9 cellular contexts compared by ENCODE assay signal in the genomic region with DNA sequence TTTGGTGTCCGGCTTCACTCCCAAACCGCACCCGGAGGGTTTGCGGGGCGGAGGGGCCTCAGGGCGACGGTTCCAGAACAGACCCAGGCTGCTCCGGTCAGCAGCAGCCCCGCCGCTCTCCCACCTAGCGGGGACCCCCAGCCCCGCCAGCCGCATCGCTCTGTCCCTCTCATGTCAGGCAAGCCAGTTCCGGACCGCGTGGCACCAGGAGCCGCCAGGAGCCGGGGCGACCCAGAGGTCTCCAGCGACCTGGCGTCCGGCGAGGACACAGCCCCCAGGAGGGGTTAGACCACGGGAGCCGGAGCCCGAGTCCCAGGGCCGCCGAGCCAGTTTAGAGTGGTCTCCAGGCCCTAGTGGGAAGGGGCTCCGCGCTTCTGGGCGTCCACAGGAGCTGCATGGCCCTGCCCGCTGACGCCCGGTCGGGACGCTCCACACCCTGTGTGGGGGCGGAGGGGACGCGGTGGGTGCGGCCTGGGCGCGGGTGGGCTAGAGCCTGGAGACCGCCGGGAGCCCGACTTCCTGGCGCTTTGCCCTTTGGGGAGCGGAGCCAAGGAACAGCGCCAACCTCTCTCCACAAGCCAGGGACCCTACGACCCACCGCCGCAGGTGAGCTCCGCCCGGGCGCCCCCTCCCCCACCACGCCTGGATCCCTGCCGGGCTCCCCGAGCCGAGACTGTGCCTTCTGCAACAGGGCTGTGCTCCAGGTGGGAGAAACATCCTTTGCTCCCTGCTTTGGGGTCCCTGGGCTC. TPM values are rescaled to one million over a fixed set of nuclear protein-coding genes. Genes with fewer than 3 reads are reported as not detected.
DNase-seq lines count a peak whose midpoint lies in the region; ATAC-seq and TF ChIP-seq lines count a peak whose summit lies in the region.
"Had no signal": no experiment of that assay in that cellular context is flagged by ENCODE, and none has a peak within 500 bp of the region (broad histone marks: within the 10 kb centered on the region; RNA-seq: fewer than 3 reads in every experiment).

No MANE protein-coding gene starts in this region.

- H3K9me3 ChIP-seq in H9 (ENCODE audit: control insufficient read depth, low read depth, low read length) = no peaks in the 10 kb centered on the region
- no peaks in the 10 kb centered on the region for H3K9me3 ChIP-seq in iPS-18a (ENCODE audit: control insufficient read depth, low read depth, low read length)

- peak overlapping the region; percentile 61 for H3K4me2 ChIP-seq in H9 (ENCODE audit: insufficient read depth, insufficient read length, low read length)

- H4K8ac ChIP-seq in H9 (replicated peaks; ENCODE audit: insufficient read length, low read depth, low read length) = no peak overlapping the region

- peaks cover 0 to 6% of the 10 kb centered on the region in 2 experiments; a peak in 2 of 4 replicates for H3K4me1 Mint-ChIP-seq in H9

- H3K79me1 ChIP-seq in H9 (ENCODE audit: insufficient read depth, low read depth, low read length, poor library complexity, severe bottlenecking) = no peaks in the 10 kb centered on the region

- in situ Hi-C loops in astrocyte of the cerebellum (cut with HindIII; ENCODE audit: low sequenced_read_pairs) (no loop called here), ACHN (cut with HindIII; ENCODE audit: low pct_ligation_motif_present, low pct_unique_long_range_greater_than_20kb, low sequenced_read_pairs) (no loop called here)

- intact Hi-C loops in sciatic nerve (cut with DNase I) = no loop called here

- no peaks in the 10 kb centered on the region for H4K20me1 ChIP-seq in H9 (ENCODE audit: control insufficient read depth, insufficient read depth, insufficient read length)

- H3K9ac ChIP-seq in H9 (ENCODE audit: extremely low read depth, insufficient read length, low read length) (no peak overlapping the region), iPS-18a (ENCODE audit: low read length) (peak overlapping the region; percentile 39)

- peak overlapping the region; percentile 70 for H3K14ac ChIP-seq in H9 (ENCODE audit: insufficient read depth, low read length)

- ATAC-seq in sciatic nerve = peak; percentile 46
- no peak for ATAC-seq in GM18517 (IDR thresholded peaks at IDR 0.05; ENCODE audit: unreplicated experiment)
- no peak for ATAC-seq in GM18861 (IDR thresholded peaks at IDR 0.05; ENCODE audit: unreplicated experiment)

- H3K4me3 ChIP-seq in astrocyte of the cerebellum (ENCODE audit: low read depth, low read length) (peak overlapping the region; percentile 45), iPS-18a (ENCODE audit: low read length) (peak overlapping the region; percentile 53)

- H3K27ac ChIP-seq in H9 (ENCODE audit: insufficient read length, low read depth, low read length) (no peak overlapping the region), iPS-18a (ENCODE audit: low read length) (no peak overlapping the region)

- no peaks in the 10 kb centered on the region for H3K79me2 ChIP-seq in H9 (ENCODE audit: insufficient read depth, low read length)

- no peak overlapping the region for H3T11ph ChIP-seq in H9 (ENCODE audit: low read length)

- H2BK20ac ChIP-seq in H9 (ENCODE audit: low read depth, low read length, poor library complexity, severe bottlenecking) = no peak overlapping the region

- peaks cover 0 to 2% (median 0%) of the 10 kb centered on the region in 3 experiments; a peak in 1 of 7 replicates for H3K36me3 Mint-ChIP-seq in H9 (ENCODE audit: insufficient read depth in 1 of 3, low read depth in 3 of 3)

- no peak overlapping the region for H2BK120ac ChIP-seq in H9 (ENCODE audit: low read depth, low read length, poor library complexity, severe bottlenecking)

- no peak overlapping the region for H4K91ac ChIP-seq in H9 (ENCODE audit: insufficient read length, low read depth, low read length)

- H4K5ac ChIP-seq in H9 (ENCODE audit: insufficient read length, low read depth, low read length) = no peak overlapping the region

- H3K36me3 ChIP-seq in iPS-18a (ENCODE audit: control insufficient read depth, low read depth, low read length) = no peaks in the 10 kb centered on the region

- peaks cover 10% of the 10 kb centered on the region for H3K23me2 ChIP-seq in H9 (ENCODE audit: insufficient read length, low read depth, low read length, poor library complexity, severe bottlenecking)

- H3K23ac ChIP-seq in H9 (ENCODE audit: insufficient read length, low read depth, low read length) = no peak overlapping the region

- no peak overlapping the region for H2BK12ac ChIP-seq in H9 (ENCODE audit: insufficient read length, low read depth, low read length)

- no peaks in the 10 kb centered on the region; the same call in 1 of the 2 replicates for H3K4me1 ChIP-seq in H9 (ENCODE audit: insufficient read depth, low read length)
- H3K4me1 ChIP-seq in iPS-18a (ENCODE audit: control insufficient read depth, low read depth, low read length) = no peaks in the 10 kb centered on the region

- no CpG with 5 or more reads among the region's 59 CpGs for whole genome bisulfite sequencing in H9 (ENCODE audit: extremely low coverage, insufficient read length, low lambda C conversion rate)

- no peak overlapping the region for H3K4ac ChIP-seq in H9 (ENCODE audit: low read depth, low read length)

- H2AFZ ChIP-seq in H9 (ENCODE audit: low read length) = no peak overlapping the region

- H2BK5ac ChIP-seq in H9 (ENCODE audit: insufficient read length, low read length) = no peak overlapping the region

- TF ChIP-seq CTCF in H9 (conservative IDR thresholded peaks at IDR 0.05) (no peak), astrocyte of the cerebellum (IDR thresholded peaks at IDR 0.05; ENCODE audit: low read depth, low read length, missing control alignments) (no peak)

- H3K9me3 Mint-ChIP-seq in H9 = no peaks in the 10 kb centered on the region
- H3K9me3 Mint-ChIP-seq: activated T-helper 1 cell treated with anti-CD3 and anti-CD28 coated beads, Interleukin-12 subunit alpha, Interleukin-12 subunit beta, Interleukin-2, Interleukin-4 antibody, amounts not matched to agents 30 ng/mL and 10 ng/mL and 1 ng/mL, durations not matched to agents 14 hours and 24 hours and 36 hours had no signal

- no peak overlapping the region for H2AK5ac ChIP-seq in H9 (ENCODE audit: insufficient read length, low read length)

- H3K56ac ChIP-seq in H9 (ENCODE audit: insufficient read length, low read depth, low read length) = no peak overlapping the region

- no peak overlapping the region for H3K18ac ChIP-seq in H9 (ENCODE audit: insufficient read length, low read depth, low read length)

- peak overlapping the region; percentile 60 to 68 for H3K4me3 Mint-ChIP-seq in H9
- H3K4me3 Mint-ChIP-seq: activated T-helper 1 cell treated with anti-CD3 and anti-CD28 coated beads, Interleukin-12 subunit alpha, Interleukin-12 subunit beta, Interleukin-2, Interleukin-4 antibody, amounts not matched to agents 30 ng/mL and 10 ng/mL and 1 ng/mL, durations not matched to agents 14 hours and 24 hours and 36 hours had no signal

- DNase-seq in H9 (peak; percentile 45), astrocyte of the cerebellum (ENCODE audit: low read depth) (no peak), sciatic nerve (ENCODE audit: low spot score) (peak; percentile 58), NCI-H2029 treated with DMSO at 0.1 percent for 48 hours (lab: John Stamatoyannopoulos, UW) (no peak), ACHN (no peak)

- no peak overlapping the region for H2BK15ac ChIP-seq in H9 (ENCODE audit: low read depth, low read length)

- H3K27me3 Mint-ChIP-seq in H9 (ENCODE audit: low read depth) = peaks cover 40% of the 10 kb centered on the region

- no peaks in the 10 kb centered on the region; the same call in 1 of the 2 replicates for H3K27me3 ChIP-seq in H9 (ENCODE audit: insufficient read depth, low read length)
- peaks cover 26% of the 10 kb centered on the region for H3K27me3 ChIP-seq in iPS-18a (ENCODE audit: control insufficient read depth, insufficient read depth, low read length)

- no peak overlapping the region for H3K27ac Mint-ChIP-seq in H9
- H3K27ac Mint-ChIP-seq: activated T-helper 1 cell treated with anti-CD3 and anti-CD28 coated beads, Interleukin-12 subunit alpha, Interleukin-12 subunit beta, Interleukin-2, Interleukin-4 antibody, amounts not matched to agents 30 ng/mL and 10 ng/mL and 1 ng/mL, durations not matched to agents 14 hours and 24 hours and 36 hours had no signal

RNA-seq across cellular contexts. Expression of a gene that starts 43.4 kb away (rescaled TPM):
- total RNA-seq in H9 (2021) = 11.6 and 13.6 TPM in 2 replicates
- 24.4 TPM for total RNA-seq in sciatic nerve

RNA-seq across cellular contexts. Expression of a gene that starts 44.4 kb away (rescaled TPM):
- total RNA-seq in H9 (2021) (17.9 TPM in 2 replicates), sciatic nerve (11.2 TPM)

RNA-seq across cellular contexts. Expression of a gene that starts 59.1 kb away (rescaled TPM):
- 13.9 and 16.5 TPM in 2 replicates for total RNA-seq in H9 (2021)
- total RNA-seq in sciatic nerve = 26.8 TPM

Comparison
In these comparisons a context has a peak if more than half of its experiments do, and no peak if none do; other contexts are left out.
1. DNase-seq: peak in H9 (single experiment) and sciatic nerve (single experiment); none in astrocyte of the cerebellum (single experiment), NCI-H2029 treated with DMSO at 0.1 percent for 48 hours (single experiment) and ACHN (single experiment).